1 cellular context compared by ENCODE assay signal in the genomic region with DNA sequence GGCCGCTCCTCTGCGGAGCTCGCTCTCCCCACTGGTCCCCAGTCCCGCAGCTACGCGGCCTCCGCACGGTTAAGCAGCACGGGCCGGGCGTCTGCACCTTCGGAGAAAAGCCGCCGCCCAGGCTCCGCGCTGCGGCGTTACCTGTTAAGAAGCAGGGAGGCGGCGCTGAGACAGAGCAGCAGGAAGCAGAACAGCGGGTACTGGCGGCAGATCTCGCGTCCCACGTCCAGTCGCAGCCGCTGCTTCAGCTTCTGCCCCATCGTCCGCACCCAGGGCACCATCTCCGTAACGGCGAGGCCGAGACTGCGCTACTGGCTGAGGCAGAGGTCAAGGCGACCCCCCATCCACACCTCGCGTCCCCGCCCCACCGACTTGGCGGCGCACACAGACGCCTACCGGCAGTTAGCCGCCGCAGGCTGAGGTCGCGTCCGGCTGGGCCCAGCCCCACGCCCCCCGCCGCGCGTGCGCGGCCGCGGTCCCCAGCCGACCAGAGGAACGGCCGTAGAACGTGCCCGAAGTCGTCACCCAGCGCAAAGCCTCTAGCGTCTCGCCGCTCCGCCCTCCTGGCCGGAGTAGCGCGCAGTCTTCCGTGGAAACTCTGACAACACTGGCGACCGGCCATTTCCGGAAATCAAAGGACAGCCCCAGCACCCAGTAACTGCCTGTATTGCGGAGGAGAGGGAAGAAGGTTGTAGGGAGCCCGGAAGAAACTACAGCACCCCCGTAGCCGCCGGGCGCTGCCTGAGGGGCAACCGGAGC.
TF ChIP-seq lines count a peak whose summit lies in the region.

A gene with protein sequence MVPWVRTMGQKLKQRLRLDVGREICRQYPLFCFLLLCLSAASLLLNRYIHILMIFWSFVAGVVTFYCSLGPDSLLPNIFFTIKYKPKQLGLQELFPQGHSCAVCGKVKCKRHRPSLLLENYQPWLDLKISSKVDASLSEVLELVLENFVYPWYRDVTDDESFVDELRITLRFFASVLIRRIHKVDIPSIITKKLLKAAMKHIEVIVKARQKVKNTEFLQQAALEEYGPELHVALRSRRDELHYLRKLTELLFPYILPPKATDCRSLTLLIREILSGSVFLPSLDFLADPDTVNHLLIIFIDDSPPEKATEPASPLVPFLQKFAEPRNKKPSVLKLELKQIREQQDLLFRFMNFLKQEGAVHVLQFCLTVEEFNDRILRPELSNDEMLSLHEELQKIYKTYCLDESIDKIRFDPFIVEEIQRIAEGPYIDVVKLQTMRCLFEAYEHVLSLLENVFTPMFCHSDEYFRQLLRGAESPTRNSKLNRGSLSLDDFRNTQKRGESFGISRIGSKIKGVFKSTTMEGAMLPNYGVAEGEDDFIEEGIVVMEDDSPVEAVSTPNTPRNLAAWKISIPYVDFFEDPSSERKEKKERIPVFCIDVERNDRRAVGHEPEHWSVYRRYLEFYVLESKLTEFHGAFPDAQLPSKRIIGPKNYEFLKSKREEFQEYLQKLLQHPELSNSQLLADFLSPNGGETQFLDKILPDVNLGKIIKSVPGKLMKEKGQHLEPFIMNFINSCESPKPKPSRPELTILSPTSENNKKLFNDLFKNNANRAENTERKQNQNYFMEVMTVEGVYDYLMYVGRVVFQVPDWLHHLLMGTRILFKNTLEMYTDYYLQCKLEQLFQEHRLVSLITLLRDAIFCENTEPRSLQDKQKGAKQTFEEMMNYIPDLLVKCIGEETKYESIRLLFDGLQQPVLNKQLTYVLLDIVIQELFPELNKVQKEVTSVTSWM (minus strand): TSS at position 421 of the 759 bp plus-strand sequence. CDS start 140 bp downstream, at position 281.

TF ChIP-seq in HepG2, 621 proteins besides CTCF, POLR2A, EP300 and RAD21 (continued from another document and continues in another):
- TF ChIP-seq, protein P1, sequence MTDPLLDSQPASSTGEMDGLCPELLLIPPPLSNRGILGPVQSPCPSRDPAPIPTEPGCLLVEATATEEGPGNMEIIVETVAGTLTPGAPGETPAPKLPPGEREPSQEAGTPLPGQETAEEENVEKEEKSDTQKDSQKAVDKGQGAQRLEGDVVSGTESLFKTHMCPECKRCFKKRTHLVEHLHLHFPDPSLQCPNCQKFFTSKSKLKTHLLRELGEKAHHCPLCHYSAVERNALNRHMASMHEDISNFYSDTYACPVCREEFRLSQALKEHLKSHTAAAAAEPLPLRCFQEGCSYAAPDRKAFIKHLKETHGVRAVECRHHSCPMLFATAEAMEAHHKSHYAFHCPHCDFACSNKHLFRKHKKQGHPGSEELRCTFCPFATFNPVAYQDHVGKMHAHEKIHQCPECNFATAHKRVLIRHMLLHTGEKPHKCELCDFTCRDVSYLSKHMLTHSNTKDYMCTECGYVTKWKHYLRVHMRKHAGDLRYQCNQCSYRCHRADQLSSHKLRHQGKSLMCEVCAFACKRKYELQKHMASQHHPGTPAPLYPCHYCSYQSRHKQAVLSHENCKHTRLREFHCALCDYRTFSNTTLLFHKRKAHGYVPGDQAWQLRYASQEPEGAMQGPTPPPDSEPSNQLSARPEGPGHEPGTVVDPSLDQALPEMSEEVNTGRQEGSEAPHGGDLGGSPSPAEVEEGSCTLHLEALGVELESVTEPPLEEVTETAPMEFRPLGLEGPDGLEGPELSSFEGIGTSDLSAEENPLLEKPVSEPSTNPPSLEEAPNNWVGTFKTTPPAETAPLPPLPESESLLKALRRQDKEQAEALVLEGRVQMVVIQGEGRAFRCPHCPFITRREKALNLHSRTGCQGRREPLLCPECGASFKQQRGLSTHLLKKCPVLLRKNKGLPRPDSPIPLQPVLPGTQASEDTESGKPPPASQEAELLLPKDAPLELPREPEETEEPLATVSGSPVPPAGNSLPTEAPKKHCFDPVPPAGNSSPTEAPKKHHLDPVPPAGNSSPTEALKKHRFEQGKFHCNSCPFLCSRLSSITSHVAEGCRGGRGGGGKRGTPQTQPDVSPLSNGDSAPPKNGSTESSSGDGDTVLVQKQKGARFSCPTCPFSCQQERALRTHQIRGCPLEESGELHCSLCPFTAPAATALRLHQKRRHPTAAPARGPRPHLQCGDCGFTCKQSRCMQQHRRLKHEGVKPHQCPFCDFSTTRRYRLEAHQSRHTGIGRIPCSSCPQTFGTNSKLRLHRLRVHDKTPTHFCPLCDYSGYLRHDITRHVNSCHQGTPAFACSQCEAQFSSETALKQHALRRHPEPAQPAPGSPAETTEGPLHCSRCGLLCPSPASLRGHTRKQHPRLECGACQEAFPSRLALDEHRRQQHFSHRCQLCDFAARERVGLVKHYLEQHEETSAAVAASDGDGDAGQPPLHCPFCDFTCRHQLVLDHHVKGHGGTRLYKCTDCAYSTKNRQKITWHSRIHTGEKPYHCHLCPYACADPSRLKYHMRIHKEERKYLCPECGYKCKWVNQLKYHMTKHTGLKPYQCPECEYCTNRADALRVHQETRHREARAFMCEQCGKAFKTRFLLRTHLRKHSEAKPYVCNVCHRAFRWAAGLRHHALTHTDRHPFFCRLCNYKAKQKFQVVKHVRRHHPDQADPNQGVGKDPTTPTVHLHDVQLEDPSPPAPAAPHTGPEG (CRISPR knock-in tag; IDR thresholded peaks at IDR 0.05) = peak; percentile 84
- TF ChIP-seq, protein P2, sequence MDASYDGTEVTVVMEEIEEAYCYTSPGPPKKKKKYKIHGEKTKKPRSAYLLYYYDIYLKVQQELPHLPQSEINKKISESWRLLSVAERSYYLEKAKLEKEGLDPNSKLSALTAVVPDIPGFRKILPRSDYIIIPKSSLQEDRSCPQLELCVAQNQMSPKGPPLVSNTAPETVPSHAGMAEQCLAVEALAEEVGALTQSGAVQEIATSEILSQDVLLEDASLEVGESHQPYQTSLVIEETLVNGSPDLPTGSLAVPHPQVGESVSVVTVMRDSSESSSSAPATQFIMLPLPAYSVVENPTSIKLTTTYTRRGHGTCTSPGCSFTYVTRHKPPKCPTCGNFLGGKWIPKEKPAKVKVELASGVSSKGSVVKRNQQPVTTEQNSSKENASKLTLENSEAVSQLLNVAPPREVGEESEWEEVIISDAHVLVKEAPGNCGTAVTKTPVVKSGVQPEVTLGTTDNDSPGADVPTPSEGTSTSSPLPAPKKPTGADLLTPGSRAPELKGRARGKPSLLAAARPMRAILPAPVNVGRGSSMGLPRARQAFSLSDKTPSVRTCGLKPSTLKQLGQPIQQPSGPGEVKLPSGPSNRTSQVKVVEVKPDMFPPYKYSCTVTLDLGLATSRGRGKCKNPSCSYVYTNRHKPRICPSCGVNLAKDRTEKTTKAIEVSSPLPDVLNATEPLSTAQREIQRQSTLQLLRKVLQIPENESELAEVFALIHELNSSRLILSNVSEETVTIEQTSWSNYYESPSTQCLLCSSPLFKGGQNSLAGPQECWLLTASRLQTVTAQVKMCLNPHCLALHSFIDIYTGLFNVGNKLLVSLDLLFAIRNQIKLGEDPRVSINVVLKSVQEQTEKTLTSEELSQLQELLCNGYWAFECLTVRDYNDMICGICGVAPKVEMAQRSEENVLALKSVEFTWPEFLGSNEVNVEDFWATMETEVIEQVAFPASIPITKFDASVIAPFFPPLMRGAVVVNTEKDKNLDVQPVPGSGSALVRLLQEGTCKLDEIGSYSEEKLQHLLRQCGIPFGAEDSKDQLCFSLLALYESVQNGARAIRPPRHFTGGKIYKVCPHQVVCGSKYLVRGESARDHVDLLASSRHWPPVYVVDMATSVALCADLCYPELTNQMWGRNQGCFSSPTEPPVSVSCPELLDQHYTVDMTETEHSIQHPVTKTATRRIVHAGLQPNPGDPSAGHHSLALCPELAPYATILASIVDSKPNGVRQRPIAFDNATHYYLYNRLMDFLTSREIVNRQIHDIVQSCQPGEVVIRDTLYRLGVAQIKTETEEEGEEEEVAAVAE (CRISPR knock-in tag; IDR thresholded peaks at IDR 0.05; ENCODE audit: borderline replicate concordance) = no peak
- TF ChIP-seq, protein P3, sequence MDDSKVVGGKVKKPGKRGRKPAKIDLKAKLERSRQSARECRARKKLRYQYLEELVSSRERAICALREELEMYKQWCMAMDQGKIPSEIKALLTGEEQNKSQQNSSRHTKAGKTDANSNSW (CRISPR knock-in tag; IDR thresholded peaks at IDR 0.05; ENCODE audit: borderline replicate concordance) = no peak; the same call in 1 of the 2 replicates
- TF ChIP-seq, protein P4, sequence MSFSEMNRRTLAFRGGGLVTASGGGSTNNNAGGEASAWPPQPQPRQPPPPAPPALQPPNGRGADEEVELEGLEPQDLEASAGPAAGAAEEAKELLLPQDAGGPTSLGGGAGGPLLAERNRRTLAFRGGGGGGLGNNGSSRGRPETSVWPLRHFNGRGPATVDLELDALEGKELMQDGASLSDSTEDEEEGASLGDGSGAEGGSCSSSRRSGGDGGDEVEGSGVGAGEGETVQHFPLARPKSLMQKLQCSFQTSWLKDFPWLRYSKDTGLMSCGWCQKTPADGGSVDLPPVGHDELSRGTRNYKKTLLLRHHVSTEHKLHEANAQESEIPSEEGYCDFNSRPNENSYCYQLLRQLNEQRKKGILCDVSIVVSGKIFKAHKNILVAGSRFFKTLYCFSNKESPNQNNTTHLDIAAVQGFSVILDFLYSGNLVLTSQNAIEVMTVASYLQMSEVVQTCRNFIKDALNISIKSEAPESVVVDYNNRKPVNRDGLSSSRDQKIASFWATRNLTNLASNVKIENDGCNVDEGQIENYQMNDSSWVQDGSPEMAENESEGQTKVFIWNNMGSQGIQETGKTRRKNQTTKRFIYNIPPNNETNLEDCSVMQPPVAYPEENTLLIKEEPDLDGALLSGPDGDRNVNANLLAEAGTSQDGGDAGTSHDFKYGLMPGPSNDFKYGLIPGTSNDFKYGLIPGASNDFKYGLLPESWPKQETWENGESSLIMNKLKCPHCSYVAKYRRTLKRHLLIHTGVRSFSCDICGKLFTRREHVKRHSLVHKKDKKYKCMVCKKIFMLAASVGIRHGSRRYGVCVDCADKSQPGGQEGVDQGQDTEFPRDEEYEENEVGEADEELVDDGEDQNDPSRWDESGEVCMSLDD (CRISPR knock-in tag; IDR thresholded peaks at IDR 0.05; ENCODE audit: borderline replicate concordance) = 0 out of 2 replicates have a peak, but pooled peaks have one; percentile 14
- peak; percentile 91 for TF ChIP-seq ELF1 (CRISPR knock-in tag; IDR thresholded peaks at IDR 0.05)
- peak; percentile 86 for TF ChIP-seq ZNF143 (CRISPR knock-in tag; IDR thresholded peaks at IDR 0.05)
- TF ChIP-seq SATB2 (CRISPR knock-in tag; IDR thresholded peaks at IDR 0.05) = no peak
- no peak for TF ChIP-seq SMARCE1 (IDR thresholded peaks at IDR 0.05; ENCODE audit: borderline replicate concordance)
- peak; percentile 40 for TF ChIP-seq ZNF768 (CRISPR knock-in tag; IDR thresholded peaks at IDR 0.05)
- TF ChIP-seq, protein P5, sequence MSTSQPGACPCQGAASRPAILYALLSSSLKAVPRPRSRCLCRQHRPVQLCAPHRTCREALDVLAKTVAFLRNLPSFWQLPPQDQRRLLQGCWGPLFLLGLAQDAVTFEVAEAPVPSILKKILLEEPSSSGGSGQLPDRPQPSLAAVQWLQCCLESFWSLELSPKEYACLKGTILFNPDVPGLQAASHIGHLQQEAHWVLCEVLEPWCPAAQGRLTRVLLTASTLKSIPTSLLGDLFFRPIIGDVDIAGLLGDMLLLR (CRISPR knock-in tag; IDR thresholded peaks at IDR 0.05) = peak; percentile 88; the same call in 1 of the 2 replicates
- TF ChIP-seq ZNF772 (CRISPR knock-in tag; IDR thresholded peaks at IDR 0.05) = peak; percentile 91
- 0 out of 2 replicates have a peak, but pooled peaks have one; percentile 23 for TF ChIP-seq RFX5 (IDR thresholded peaks at IDR 0.05; ENCODE audit: low read depth, low read length)
- no peak for TF ChIP-seq HMGA1 (CRISPR knock-in tag; conservative IDR thresholded peaks at IDR 0.05)
- peak; percentile 69 for TF ChIP-seq RBM39 (IDR thresholded peaks at IDR 0.05; ENCODE audit: low read depth, low read length, poor library complexity, severe bottlenecking)
- TF ChIP-seq, protein P6, sequence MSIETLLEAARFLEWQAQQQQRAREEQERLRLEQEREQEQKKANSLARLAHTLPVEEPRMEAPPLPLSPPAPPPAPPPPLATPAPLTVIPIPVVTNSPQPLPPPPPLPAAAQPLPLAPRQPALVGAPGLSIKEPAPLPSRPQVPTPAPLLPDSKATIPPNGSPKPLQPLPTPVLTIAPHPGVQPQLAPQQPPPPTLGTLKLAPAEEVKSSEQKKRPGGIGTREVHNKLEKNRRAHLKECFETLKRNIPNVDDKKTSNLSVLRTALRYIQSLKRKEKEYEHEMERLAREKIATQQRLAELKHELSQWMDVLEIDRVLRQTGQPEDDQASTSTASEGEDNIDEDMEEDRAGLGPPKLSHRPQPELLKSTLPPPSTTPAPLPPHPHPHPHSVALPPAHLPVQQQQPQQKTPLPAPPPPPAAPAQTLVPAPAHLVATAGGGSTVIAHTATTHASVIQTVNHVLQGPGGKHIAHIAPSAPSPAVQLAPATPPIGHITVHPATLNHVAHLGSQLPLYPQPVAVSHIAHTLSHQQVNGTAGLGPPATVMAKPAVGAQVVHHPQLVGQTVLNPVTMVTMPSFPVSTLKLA (IDR thresholded peaks at IDR 0.05) = peak; percentile 29; the same call in 1 of the 2 replicates
- TF ChIP-seq, protein P7, sequence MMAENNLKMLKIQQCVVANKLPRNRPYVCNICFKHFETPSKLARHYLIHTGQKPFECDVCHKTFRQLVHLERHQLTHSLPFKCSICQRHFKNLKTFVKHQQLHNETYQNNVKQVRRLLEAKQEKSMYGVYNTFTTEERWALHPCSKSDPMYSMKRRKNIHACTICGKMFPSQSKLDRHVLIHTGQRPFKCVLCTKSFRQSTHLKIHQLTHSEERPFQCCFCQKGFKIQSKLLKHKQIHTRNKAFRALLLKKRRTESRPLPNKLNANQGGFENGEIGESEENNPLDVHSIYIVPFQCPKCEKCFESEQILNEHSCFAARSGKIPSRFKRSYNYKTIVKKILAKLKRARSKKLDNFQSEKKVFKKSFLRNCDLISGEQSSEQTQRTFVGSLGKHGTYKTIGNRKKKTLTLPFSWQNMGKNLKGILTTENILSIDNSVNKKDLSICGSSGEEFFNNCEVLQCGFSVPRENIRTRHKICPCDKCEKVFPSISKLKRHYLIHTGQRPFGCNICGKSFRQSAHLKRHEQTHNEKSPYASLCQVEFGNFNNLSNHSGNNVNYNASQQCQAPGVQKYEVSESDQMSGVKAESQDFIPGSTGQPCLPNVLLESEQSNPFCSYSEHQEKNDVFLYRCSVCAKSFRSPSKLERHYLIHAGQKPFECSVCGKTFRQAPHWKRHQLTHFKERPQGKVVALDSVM (CRISPR knock-in tag; IDR thresholded peaks at IDR 0.05) = 0 out of 2 replicates have a peak, but pooled peaks have one; percentile 33
- no peak for TF ChIP-seq KAT2B (IDR thresholded peaks at IDR 0.05; ENCODE audit: borderline replicate concordance, low read depth, low read length)
- no peak for TF ChIP-seq SMARCC2 (IDR thresholded peaks at IDR 0.05)
- no peak for TF ChIP-seq KLF9 (CRISPR knock-in tag; IDR thresholded peaks at IDR 0.05; ENCODE audit: low read depth)
- TF ChIP-seq IRF2 (CRISPR knock-in tag; IDR thresholded peaks at IDR 0.05) = peak; percentile 25
- peak; percentile 36; the same call in 1 of the 2 replicates for TF ChIP-seq NFYC (CRISPR knock-in tag; IDR thresholded peaks at IDR 0.05)
- peak; percentile 24; the same call in 1 of the 2 replicates for TF ChIP-seq ZNF547 (CRISPR knock-in tag; IDR thresholded peaks at IDR 0.05)
- TF ChIP-seq FOXK1 (CRISPR knock-in tag; IDR thresholded peaks at IDR 0.05; ENCODE audit: borderline replicate concordance, low read depth) = 0 out of 2 replicates have a peak, but pooled peaks have one; percentile 33
- peak; percentile 61 for TF ChIP-seq SP5 (CRISPR knock-in tag; IDR thresholded peaks at IDR 0.05; ENCODE audit: borderline replicate concordance, low read depth)
- TF ChIP-seq ZNF496 (CRISPR knock-in tag; IDR thresholded peaks at IDR 0.05; ENCODE audit: insufficient replicate concordance) = no peak
- no peak for TF ChIP-seq SIN3B (IDR thresholded peaks at IDR 0.05; ENCODE audit: low read length)
- TF ChIP-seq HCFC1 (IDR thresholded peaks at IDR 0.05; ENCODE audit: low read depth, low read length) = peak; percentile 59; the same call in 1 of the 2 replicates
- TF ChIP-seq PRMT3 (CRISPR knock-in tag; IDR thresholded peaks at IDR 0.05; ENCODE audit: borderline replicate concordance, low read depth) = peak; percentile 63; the same call in 1 of the 2 replicates
- TF ChIP-seq ZNF383 (CRISPR knock-in tag; IDR thresholded peaks at IDR 0.05; ENCODE audit: borderline replicate concordance) = no peak
- no peak for TF ChIP-seq STAT5B (CRISPR knock-in tag; IDR thresholded peaks at IDR 0.05)
- TF ChIP-seq BCL6 (CRISPR knock-in tag; IDR thresholded peaks at IDR 0.05) = peak; percentile 34; the same call in 1 of the 2 replicates
